In the genomic region with DNA sequence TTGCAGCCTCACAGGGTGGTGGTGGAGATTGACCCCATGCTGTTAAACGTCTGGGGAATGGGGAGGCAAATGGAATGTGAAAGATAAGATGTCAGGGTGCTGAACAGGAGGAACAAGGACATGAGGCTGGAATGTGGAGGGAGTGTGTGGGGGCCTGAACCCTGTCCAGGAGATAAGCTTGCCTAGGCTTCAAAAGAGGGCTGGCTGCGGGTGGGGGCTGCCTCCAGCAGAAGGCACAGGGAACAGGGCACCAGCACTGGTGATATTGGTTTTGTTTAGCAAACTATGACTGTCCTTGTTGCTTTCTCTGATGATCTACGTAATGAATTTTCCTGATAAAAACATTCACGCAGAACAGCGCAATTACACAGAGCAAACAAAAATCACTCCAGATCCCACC, we compare ENCODE assay signal across 17 cellular contexts. TPM values are rescaled to one million over a fixed set of nuclear protein-coding genes. Genes with fewer than 3 reads are reported as not detected.
DNase-seq lines count a peak whose midpoint lies in the region; ATAC-seq and TF ChIP-seq lines count a peak whose summit lies in the region.
"Had no signal": no experiment of that assay in that cellular context is flagged by ENCODE, and none has a peak within 500 bp of the region (broad histone marks: within the 10 kb centered on the region; RNA-seq: fewer than 3 reads in every experiment).

No MANE protein-coding gene starts in this region.

- H4K20me1 ChIP-seq in BLaER1: no peaks in the 10 kb centered on the region

- peaks cover 7% of the 10 kb centered on the region for H3K4me1 Mint-ChIP-seq in chondrocyte (ENCODE audit: low read depth)
- H3K4me1 Mint-ChIP-seq in nephron progenitor cell: peaks cover 45% of the 10 kb centered on the region

- H3K4me3 Mint-ChIP-seq in chondrocyte (ENCODE audit: unreplicated experiment): no peak overlapping the region
- H3K4me3 Mint-ChIP-seq in nephron progenitor cell: no peak overlapping the region

- DNase-seq in D341Med (ENCODE audit: low spot score) (peak; percentile 3), chondrocyte (ENCODE audit: low spot score) (peak; percentile 36), nephron progenitor cell (no peak)
- DNase-seq in effector CD8-positive, alpha-beta T cell (lab: John Stamatoyannopoulos, UW): no peak
- DNase-seq: Calu3, NCI-H1417, NCI-H2029, NCI-H2171 treated with DMSO at 0.1 percent for 48 hours, NCI-H748 treated with DMSO at 0.1 percent for 48 hours, OCI-M1 had no signal

- H3K4me1 ChIP-seq in BLaER1: peaks cover 76% of the 10 kb centered on the region

- H3K9me3 Mint-ChIP-seq in chondrocyte (ENCODE audit: low read depth): no peaks in the 10 kb centered on the region
- H3K9me3 Mint-ChIP-seq in nephron progenitor cell: no peaks in the 10 kb centered on the region

- no peak for ATAC-seq in HG03457 (IDR thresholded peaks at IDR 0.05; ENCODE audit: unreplicated experiment)
- ATAC-seq in GM21423 (IDR thresholded peaks at IDR 0.05; ENCODE audit: unreplicated experiment): no peak
- no peak for ATAC-seq in HG02885 (IDR thresholded peaks at IDR 0.05; ENCODE audit: poor library complexity, unreplicated experiment)

- H3K27me3 Mint-ChIP-seq in chondrocyte (ENCODE audit: low read depth) (peaks cover 4% of the 10 kb centered on the region), nephron progenitor cell (ENCODE audit: low read depth, poor library complexity) (peaks cover 22% of the 10 kb centered on the region)

- H3K27me3 ChIP-seq in BLaER1: no peaks in the 10 kb centered on the region
- H3K27me3 ChIP-seq: SJSA1 had no signal

- no peaks in the 10 kb centered on the region for H3K36me3 ChIP-seq in BLaER1
- H3K36me3 ChIP-seq: SJSA1 had no signal

- no peak overlapping the region for H3K27ac Mint-ChIP-seq in chondrocyte (ENCODE audit: unreplicated experiment)
- peak overlapping the region; percentile 26 for H3K27ac Mint-ChIP-seq in nephron progenitor cell

- no peaks in the 10 kb centered on the region for H3K9me3 ChIP-seq in BLaER1
- H3K9me3 ChIP-seq: SJSA1 had no signal

- H3K27ac ChIP-seq in BLaER1: no peak overlapping the region
- H3K27ac ChIP-seq: HL-60, RWPE1, SJSA1 had no signal

- H3K4me2 ChIP-seq in BLaER1: peak overlapping the region; percentile 89

- H3K4me3 ChIP-seq in BLaER1: no peak overlapping the region
- H3K4me3 ChIP-seq: SJSA1 had no signal

- H3K36me3 Mint-ChIP-seq in chondrocyte (ENCODE audit: low read depth): no peaks in the 10 kb centered on the region
- no peaks in the 10 kb centered on the region for H3K36me3 Mint-ChIP-seq in nephron progenitor cell (ENCODE audit: low read depth)

- TF ChIP-seq CTCF in chondrocyte (IDR thresholded peaks at IDR 0.05) (no peak), nephron progenitor cell (IDR thresholded peaks at IDR 0.05) (no peak)

- H3K9ac ChIP-seq in BLaER1: no peak overlapping the region

RNA-seq across cellular contexts. Expression of a gene that starts 52.4 kb away (rescaled TPM):
- total RNA-seq in chondrocyte: 7.1 to 14.5 TPM (median 8.3 TPM) in 3 replicates

Comparison
In these comparisons a context has a peak if more than half of its experiments do, and no peak if none do; other contexts are left out.
1. DNase-seq: peak in D341Med (single experiment) and chondrocyte (single experiment); none in nephron progenitor cell (single experiment) and effector CD8-positive, alpha-beta T cell (single experiment).